ENCODE assay signal across 25 cellular contexts in the genomic region with DNA sequence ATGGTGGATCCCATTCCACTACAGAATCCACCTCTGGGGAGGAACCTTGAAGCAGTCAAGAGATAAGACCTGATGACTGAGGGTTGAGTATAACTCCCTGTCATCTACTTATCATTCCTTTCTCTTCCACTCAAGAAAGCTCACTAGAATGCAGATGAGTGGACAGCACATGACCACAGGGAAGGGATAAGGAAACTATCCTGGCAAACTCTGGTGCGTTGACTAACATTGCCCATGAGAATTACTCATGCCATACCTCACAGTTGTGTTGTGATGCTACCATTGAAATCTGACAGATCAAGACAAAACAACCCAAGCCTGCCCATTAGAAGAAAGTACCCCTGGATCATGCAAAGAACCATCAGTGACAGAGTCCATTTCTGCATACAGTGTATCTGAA.
"Had no signal": no experiment of that assay in that cellular context is flagged by ENCODE, and none has a peak within 500 bp of the region (broad histone marks: within the 10 kb centered on the region; RNA-seq: fewer than 3 reads in every experiment).

No MANE protein-coding gene starts in this region.

- FAIRE-seq: endometrium had no signal

- H3K9me3 ChIP-seq: body of pancreas, gastroesophageal sphincter, prostate gland, suprapubic skin, uterus had no signal

- H3K4me1 ChIP-seq: body of pancreas, gastroesophageal sphincter, prostate gland, suprapubic skin, tibial nerve, uterus had no signal

- H3K27ac ChIP-seq: body of pancreas, gastroesophageal sphincter, prostate gland, suprapubic skin, tibial nerve, uterus, WERI-Rb-1 had no signal

- H3K36me3 ChIP-seq: prostate gland, suprapubic skin, uterus, WERI-Rb-1 had no signal

- H3K4me3 ChIP-seq: body of pancreas, gastroesophageal sphincter, prostate gland, suprapubic skin, tibial nerve, uterus had no signal

- H3K27me3 ChIP-seq: body of pancreas, gastroesophageal sphincter, suprapubic skin, tibial nerve, uterus had no signal

- ATAC-seq: activated CD8-positive, alpha-beta T cell treated with anti-CD3 and anti-CD28 coated beads, Interleukin-2, amount 10 ng/mL, durations not matched to agents 7 days and 5 days; activated naive CD8-positive, alpha-beta T cell treated with anti-CD3 and anti-CD28 coated beads, Interleukin-2, amount 50 U/mL, for 24 hours; body of pancreas; gastroesophageal sphincter; left ventricle myocardium superior; natural killer cell; stimulated activated naive CD8-positive, alpha-beta T cell treated with anti-CD3 and anti-CD28 coated beads, Interleukin-15, amount 100 ng/mL, for 72 hours had no signal

- DNase-seq: activated CD4-positive, alpha-beta T cell treated with anti-CD3 and anti-CD28 coated beads, Interleukin-2, amount 50 U/mL, for 1 hour; activated CD4-positive, CD25-positive, alpha-beta regulatory T cell treated with anti-CD3 and anti-CD28 coated beads, Interleukin-2, amount 50 U/mL, for 72 hours; activated CD8-positive, alpha-beta T cell treated with anti-CD3 and anti-CD28 coated beads, Interleukin-2, amount 10 ng/mL, durations not matched to agents 7 days and 5 days; activated gamma-delta T cell; activated naive CD4-positive, alpha-beta T cell treated with anti-CD3 and anti-CD28 coated beads, Interleukin-2, amount 50 U/mL, for 16 hours; activated naive CD8-positive, alpha-beta T cell treated with anti-CD3 and anti-CD28 coated beads, Interleukin-2, amount 50 U/mL, for 24 hours; anterior cingulate cortex; body of pancreas; caudate nucleus; effector CD4-positive, alpha-beta T cell; erythroblast; head of caudate nucleus; hypothalamus; left ventricle myocardium superior; midbrain; natural killer cell; stimulated activated CD4-positive, alpha-beta T cell treated with anti-CD3 and anti-CD28 coated beads, Interleukin-12 subunit alpha, Interleukin-12 subunit beta, amount 100 ng/mL, for 4 hours; stimulated activated naive CD8-positive, alpha-beta T cell treated with anti-CD3 and anti-CD28 coated beads, Interleukin-15, amount 100 ng/mL, for 72 hours; uterus; WERI-Rb-1 had no signal
